Comparison of ENCODE assay signal across 8 cellular contexts in genomic region chr7:76260171-76260703, GRCh38. TPM values are rescaled to one million over a fixed set of nuclear protein-coding genes. Genes with fewer than 3 reads are reported as not detected.
DNase-seq lines count a peak whose midpoint lies in the region; ATAC-seq and TF ChIP-seq lines count a peak whose summit lies in the region.

No MANE protein-coding gene starts in this region.

- no peaks in the 10 kb centered on the region for H3K36me3 Mint-ChIP-seq in mesothelial cell of epicardium

- intact Hi-C loops in lower leg skin (cut with DNase I; ENCODE audit: low total_unique reads), result loop anchor here (10.0 kb wide), 1 partner anchor 75 kb away; no protein-coding TSS in a partner anchor

- TF ChIP-seq POLR2A in lower leg skin (IDR thresholded peaks at IDR 0.05), result no peak

- in situ Hi-C loops in SK-MEL-5 (cut with HindIII; ENCODE audit: low pct_unique_long_range_greater_than_20kb, low sequenced_read_pairs), result no loop called here
- in situ Hi-C loops in astrocyte of the spinal cord (cut with HindIII; ENCODE audit: low sequenced_read_pairs), result no loop called here

- H3K9me3 ChIP-seq in thoracic aorta, result no peaks in the 10 kb centered on the region

- ATAC-seq in thoracic aorta (ENCODE audit: insufficient number of reproducible peaks, low FRiP score, low read depth) (no peak), GM21723 (IDR thresholded peaks at IDR 0.05; ENCODE audit: unreplicated experiment) (no peak)

- peaks cover 12% of the 10 kb centered on the region for H3K4me1 Mint-ChIP-seq in mesothelial cell of epicardium

- H3K36me3 ChIP-seq in thoracic aorta, result no peaks in the 10 kb centered on the region

- H3K27ac ChIP-seq in thoracic aorta, result no peak overlapping the region

- H3K4me3 Mint-ChIP-seq in mesothelial cell of epicardium, result peak overlapping the region; percentile 65

- H3K27me3 ChIP-seq in thoracic aorta (replicated peaks; ENCODE audit: insufficient read depth), result no peaks in the 10 kb centered on the region

- WGBS in lower leg skin, 2 donors, result 5 to 6% methylated on average over 21 to 27 of the region's 28 CpGs

- no peak for TF ChIP-seq CTCF in astrocyte of the spinal cord (IDR thresholded peaks at IDR 0.05; ENCODE audit: low read depth, low read length)
- TF ChIP-seq CTCF in mesothelial cell of epicardium (IDR thresholded peaks at IDR 0.05; ENCODE audit: unreplicated experiment), result no peak
- no peak for TF ChIP-seq CTCF in thoracic aorta (IDR thresholded peaks at IDR 0.05)
- TF ChIP-seq CTCF in lower leg skin (IDR thresholded peaks at IDR 0.05), result no peak

- peaks cover 8% of the 10 kb centered on the region for H3K27me3 Mint-ChIP-seq in mesothelial cell of epicardium (ENCODE audit: low read depth)

- H3K9me3 Mint-ChIP-seq in mesothelial cell of epicardium, result no peaks in the 10 kb centered on the region

- no peaks in the 10 kb centered on the region for H3K4me1 ChIP-seq in thoracic aorta (ENCODE audit: control insufficient read depth in 1 of 2, low read depth in 2 of 2)

- peak overlapping the region; percentile 10 for H3K4me3 ChIP-seq in astrocyte of the spinal cord (ENCODE audit: low read depth, low read length)
- peak overlapping the region; percentile 54 for H3K4me3 ChIP-seq in thoracic aorta
- H3K4me3 ChIP-seq in lower leg skin (ENCODE audit: low read depth, poor library complexity, severe bottlenecking), result no peak overlapping the region

- no peak overlapping the region for H3K27ac Mint-ChIP-seq in mesothelial cell of epicardium

- DNase-seq in NCI-H1092 treated with DMSO at 0.1 percent for 48 hours (lab: John Stamatoyannopoulos, UW) (peak; percentile 64), NCI-H1092 (lab: John Stamatoyannopoulos, UW) (no peak), SK-MEL-5 (ENCODE audit: low read depth, low spot score) (peak; percentile 86), astrocyte of the spinal cord (ENCODE audit: low read depth, low spot score) (no peak), mesothelial cell of epicardium (ENCODE audit: low spot score in 2 of 2, unreplicated experiment in 2 of 2) (peak; percentile 69 to 70), thoracic aorta (ENCODE audit: low spot score) (no peak), lower leg skin (ENCODE audit: low spot score in 2 of 2) (no peak)

RNA-seq across cellular contexts. Expression of gene HSPB1, which starts 42.2 kb away (rescaled TPM):
- total RNA-seq in SK-MEL-5 (2014; rRNA removed; shearing (Covaris generic)), result 84.7 and 92.2 TPM in 2 replicates
- 925 and 1,406 TPM in 2 replicates for polyA plus RNA-seq in SK-MEL-5 (2015; cell fraction: cytosol; rRNA removed)
- 91.6 and 136 TPM in 2 replicates for polyA plus RNA-seq in SK-MEL-5 (2015; cell fraction: nucleus; rRNA removed)
- 235 to 241 TPM (median 239 TPM) in 3 replicates for total RNA-seq in mesothelial cell of epicardium
- 1,000 to 10,000 TPM; 1,835 to 2,623 TPM for total RNA-seq in thoracic aorta
- total RNA-seq in lower leg skin, result 1,000 to 10,000 TPM; 1,628 to 3,756 (median 2,658) TPM

RNA-seq across cellular contexts. Expression of gene SRRM3, which starts 58.5 kb away (rescaled TPM):
- 13.1 and 16.4 TPM in 2 replicates for total RNA-seq in SK-MEL-5 (2014; rRNA removed; shearing (Covaris generic))
- polyA plus RNA-seq in SK-MEL-5 (2015; cell fraction: cytosol; rRNA removed), result 38.8 and 44.1 TPM in 2 replicates
- 27.2 and 35.6 TPM in 2 replicates for polyA plus RNA-seq in SK-MEL-5 (2015; cell fraction: nucleus; rRNA removed)
- total RNA-seq in mesothelial cell of epicardium (6.9 to 8.2 TPM (median 7.7 TPM) in 3 replicates), thoracic aorta (1 to 10 TPM; 1.6 to 4.3 TPM), lower leg skin (10 to 100 TPM in 1 of 4 donors, 1 to 10 TPM in 3; 7.5 to 12.3 (median 9.4) TPM)

Comparison
In these comparisons a context has a peak if more than half of its experiments do, and no peak if none do; other contexts are left out.
1. DNase-seq: peak in NCI-H1092 treated with DMSO at 0.1 percent for 48 hours (single experiment), SK-MEL-5 (single experiment) and mesothelial cell of epicardium (2 of 2); none in NCI-H1092 (single experiment), astrocyte of the spinal cord (single experiment), thoracic aorta (single experiment) and lower leg skin (0 of 2).